In genomic region chr13:78587395-78587794, GRCh38 we compare ENCODE assay signal across 24 cellular contexts. TPM values are rescaled to one million over a fixed set of nuclear protein-coding genes. Genes with fewer than 3 reads are reported as not detected.
"Had no signal": no experiment of that assay in that cellular context is flagged by ENCODE, and none has a peak within 500 bp of the region (broad histone marks: within the 10 kb centered on the region; RNA-seq: fewer than 3 reads in every experiment).

No MANE protein-coding gene starts in this region.

- H3K4me3 ChIP-seq: cardiac muscle cell, SJSA1 had no signal

- H3K36me3 Mint-ChIP-seq: activated CD8-positive, alpha-beta memory T cell treated with anti-CD3 and anti-CD28 coated beads, Interleukin-2, amount 10 ng/mL, durations not matched to agents 7 days and 5 days; activated naive CD8-positive, alpha-beta T cell treated with anti-CD3 and anti-CD28 coated beads for 36 hours had no signal

- H3K4me3 Mint-ChIP-seq: activated CD4-positive, alpha-beta T cell treated with anti-CD3 and anti-CD28 coated beads, Interleukin-2, amount 10 ng/mL, durations not matched to agents 24 days and 14 days; activated CD8-positive, alpha-beta memory T cell treated with anti-CD3 and anti-CD28 coated beads, Interleukin-2, amount 10 ng/mL, durations not matched to agents 7 days and 5 days; activated naive CD4-positive, alpha-beta T cell treated with anti-CD3 and anti-CD28 coated beads for 36 hours; activated naive CD8-positive, alpha-beta T cell treated with anti-CD3 and anti-CD28 coated beads for 36 hours; activated T-cell treated with anti-CD3 and anti-CD28 coated beads, Interleukin-2, amount 50 U/mL, for 4 hours; activated T-helper 17 cell treated with anti-CD3 and anti-CD28 coated beads, Interleukin-2, amount 50 U/mL, for 72 hours had no signal

- DNase-seq: activated CD4-positive, alpha-beta T cell treated with anti-CD3 and anti-CD28 coated beads, Interleukin-2, amount 10 ng/mL, durations not matched to agents 24 days and 14 days; activated CD4-positive, alpha-beta T cell treated with anti-CD3 and anti-CD28 coated beads, Interleukin-2, amount 50 U/mL, for 48 hours; activated CD4-positive, CD25-positive, alpha-beta regulatory T cell treated with anti-CD3 and anti-CD28 coated beads, Interleukin-2, amount 50 U/mL, for 72 hours; activated CD8-positive, alpha-beta memory T cell treated with anti-CD3 and anti-CD28 coated beads, Interleukin-2, amount 10 ng/mL, durations not matched to agents 7 days and 5 days; activated gamma-delta T cell; activated naive CD4-positive, alpha-beta T cell treated with anti-CD3 and anti-CD28 coated beads for 36 hours; activated naive CD8-positive, alpha-beta T cell treated with anti-CD3 and anti-CD28 coated beads for 36 hours; activated T-cell treated with anti-CD3 and anti-CD28 coated beads, Interleukin-2, amount 50 U/mL, for 4 hours; brain microvascular endothelial cell; Kasumi-1; KBM-7; NCI-H1105 treated with DMSO at 0.1 percent for 48 hours; NCI-H1436 treated with DMSO at 0.1 percent for 48 hours; NCI-H187 treated with DMSO at 0.1 percent for 48 hours; NCI-H2081 treated with DMSO at 0.1 percent for 48 hours; NCI-H2171; NCI-H2227 treated with DMSO at 0.1 percent for 48 hours; NCI-H446 treated with DMSO at 0.1 percent for 48 hours; PC-3; SHP77; SW 1271 had no signal

- H3K27ac Mint-ChIP-seq: activated CD4-positive, alpha-beta T cell treated with anti-CD3 and anti-CD28 coated beads, Interleukin-2, amount 10 ng/mL, durations not matched to agents 24 days and 14 days; activated CD8-positive, alpha-beta memory T cell treated with anti-CD3 and anti-CD28 coated beads, Interleukin-2, amount 10 ng/mL, durations not matched to agents 7 days and 5 days; activated naive CD4-positive, alpha-beta T cell treated with anti-CD3 and anti-CD28 coated beads for 36 hours; activated naive CD8-positive, alpha-beta T cell treated with anti-CD3 and anti-CD28 coated beads for 36 hours; activated T-helper 17 cell treated with anti-CD3 and anti-CD28 coated beads, Interleukin-2, amount 50 U/mL, for 72 hours had no signal

- H3K4me1 Mint-ChIP-seq: activated CD8-positive, alpha-beta memory T cell treated with anti-CD3 and anti-CD28 coated beads, Interleukin-2, amount 10 ng/mL, durations not matched to agents 7 days and 5 days; activated T-helper 17 cell treated with anti-CD3 and anti-CD28 coated beads, Interleukin-2, amount 50 U/mL, for 72 hours had no signal

- ATAC-seq: activated CD8-positive, alpha-beta memory T cell treated with anti-CD3 and anti-CD28 coated beads, Interleukin-2, amount 10 ng/mL, durations not matched to agents 7 days and 5 days; activated T-cell treated with anti-CD3 and anti-CD28 coated beads, Interleukin-2, amount 50 U/mL, for 4 hours; activated T-helper 17 cell treated with anti-CD3 and anti-CD28 coated beads, Interleukin-2, amount 50 U/mL, for 72 hours; PC-3 had no signal

- H3K9me3 ChIP-seq: SJSA1 had no signal

- H3K4me1 ChIP-seq: SJSA1 had no signal

- H3K36me3 ChIP-seq: brain microvascular endothelial cell, cardiac muscle cell, SJSA1 had no signal

- H3K27ac ChIP-seq: brain microvascular endothelial cell, cardiac muscle cell, SJSA1 had no signal

RNA-seq across cellular contexts. Expression of gene POU4F1, which starts 16.0 kb away (rescaled TPM):
- total RNA-seq: cardiac muscle cell, PC-3, SJSA1 had no signal
